Comparison of ENCODE assay signal across 31 cellular contexts in genomic region chr4:141761926-141762325, GRCh38.
"Had no signal": no experiment of that assay in that cellular context is flagged by ENCODE, and none has a peak within 500 bp of the region (broad histone marks: within the 10 kb centered on the region; RNA-seq: fewer than 3 reads in every experiment).

No MANE protein-coding gene starts in this region.

- H3K4me3 ChIP-seq: body of pancreas, esophagus squamous epithelium, gastrocnemius medialis, heart left ventricle had no signal

- DNase-seq: activated CD4-positive, alpha-beta memory T cell treated with anti-CD3 and anti-CD28 coated beads for 36 hours; activated CD4-positive, alpha-beta T cell treated with anti-CD3 and anti-CD28 coated beads for 36 hours; activated CD4-positive, alpha-beta T cell treated with anti-CD3 and anti-CD28 coated beads, Interleukin-2, amount 10 ng/mL, durations not matched to agents 24 days and 14 days; activated CD4-positive, CD25-positive, alpha-beta regulatory T cell; activated CD4-positive, CD25-positive, alpha-beta regulatory T cell treated with anti-CD3 and anti-CD28 coated beads, Interleukin-2, amount 50 U/mL, for 72 hours; activated CD8-positive, alpha-beta memory T cell treated with anti-CD3 and anti-CD28 coated beads, Interleukin-2, amount 50 U/mL, for 48 hours; activated gamma-delta T cell; activated naive CD4-positive, alpha-beta T cell; activated naive CD4-positive, alpha-beta T cell treated with anti-CD3 and anti-CD28 coated beads, Interleukin-2, amount 10 ng/mL, durations not matched to agents 7 days and 5 days; activated naive CD8-positive, alpha-beta T cell treated with anti-CD3 and anti-CD28 coated beads, Interleukin-2, amount 10 ng/mL, durations not matched to agents 7 days and 5 days; activated T-cell treated with anti-CD3 and anti-CD28 coated beads for 4 hours; activated T-cell treated with anti-CD3 and anti-CD28 coated beads, Interleukin-2, amount 50 U/mL, for 24 hours; activated T-cell treated with anti-CD3 and anti-CD28 coated beads, Interleukin-2, amount 50 U/mL, for 72 hours; amygdala; aorta; body of pancreas; caudate nucleus; cortex of kidney; dermis blood vessel endothelial cell; effector CD4-positive, alpha-beta T cell; effector memory CD8-positive, alpha-beta T cell; esophagus squamous epithelium; foreskin keratinocyte; gastrocnemius medialis; glutamatergic neuron; heart left ventricle; hypothalamus; T-helper 1 cell; T-helper 17 cell; T1000 had no signal

- ATAC-seq: activated CD4-positive, alpha-beta T cell treated with anti-CD3 and anti-CD28 coated beads for 36 hours; activated naive CD4-positive, alpha-beta T cell treated with anti-CD3 and anti-CD28 coated beads, Interleukin-2, amount 50 U/mL, for 72 hours; activated T-cell treated with anti-CD3 and anti-CD28 coated beads, Interleukin-2, amount 50 U/mL, for 72 hours; body of pancreas; effector memory CD8-positive, alpha-beta T cell; foreskin keratinocyte; gastrocnemius medialis; heart left ventricle; T-helper 17 cell had no signal
